In genomic region chr13:35157143-35157755, GRCh38 we compare ENCODE assay signal across 9 cellular contexts.
A peak's percentile ranks its signal among the peaks of the same experiment; 100 is the strongest.
DNase-seq lines count a peak whose midpoint lies in the region; ATAC-seq and TF ChIP-seq lines count a peak whose summit lies in the region.
"Had no signal": no experiment of that assay in that cellular context is flagged by ENCODE, and none has a peak within 500 bp of the region (broad histone marks: within the 10 kb centered on the region; RNA-seq: fewer than 3 reads in every experiment).

No MANE protein-coding gene starts in this region.

- CTCF ChIA-PET in CD4-positive, alpha-beta memory T cell (lab: Charles Lee; ENCODE audit: partially characterized antibody): no interaction called here

- no peaks in the 10 kb centered on the region for H3K27me3 Mint-ChIP-seq in CD4-positive, alpha-beta memory T cell

- H3K9me3 Mint-ChIP-seq in CD4-positive, alpha-beta memory T cell: peaks cover 0 to 2% (median 0%) of the 10 kb centered on the region in 8 donors

- in situ Hi-C loops in astrocyte of the cerebellum (cut with HindIII; ENCODE audit: low sequenced_read_pairs): no loop called here

- no peaks in the 10 kb centered on the region for H3K9me3 ChIP-seq in CD4-positive, alpha-beta memory T cell (ENCODE audit: control insufficient read depth in 1 of 2, low read length in 2 of 2)
- H3K9me3 ChIP-seq: neutrophil had no signal

- H3K4me3 Mint-ChIP-seq in CD4-positive, alpha-beta memory T cell: no peak overlapping the region

- H3K4me3 ChIP-seq in CD4-positive, alpha-beta memory T cell (ENCODE audit: low read length in 2 of 2): no peak overlapping the region
- no peak overlapping the region for H3K4me3 ChIP-seq in astrocyte of the cerebellum (ENCODE audit: low read depth, low read length)

- TF ChIP-seq CTCF in astrocyte of the cerebellum (IDR thresholded peaks at IDR 0.05; ENCODE audit: low read depth, low read length, missing control alignments): peak; percentile 55

- H3K27me3 ChIP-seq in CD4-positive, alpha-beta memory T cell (ENCODE audit: insufficient read depth, low read length): no peaks in the 10 kb centered on the region
- H3K27me3 ChIP-seq: neutrophil had no signal

- intact Hi-C loops in CD4-positive, alpha-beta memory T cell (cut with micrococcal nuclease): loop anchor here (5.0 kb wide), 1 partner anchor 1225 kb away; no protein-coding TSS in a partner anchor

- peak in 3 of 5 donors; percentile 5 to 15 (median 11) for DNase-seq in CD4-positive, alpha-beta memory T cell
- DNase-seq in NCI-H69 (lab: John Stamatoyannopoulos, UW) (peak; percentile 51), astrocyte of the cerebellum (ENCODE audit: low read depth) (peak; percentile 53), iPS-NIHi11 (ENCODE audit: low spot score) (peak; percentile 49), stromal cell of bone marrow (ENCODE audit: low read depth) (peak; percentile 33), NCI-H1048 (lab: John Stamatoyannopoulos, UW) (no peak)

- H3K36me3 Mint-ChIP-seq in CD4-positive, alpha-beta memory T cell: no peaks in the 10 kb centered on the region

- H3K4me1 ChIP-seq in CD4-positive, alpha-beta memory T cell (ENCODE audit: insufficient read depth, low read length): no peaks in the 10 kb centered on the region

- H3K4me1 Mint-ChIP-seq in CD4-positive, alpha-beta memory T cell: peaks cover 0 to under 1% (median under 1%) of the 10 kb centered on the region in 4 donors

- H3K36me3 ChIP-seq in CD4-positive, alpha-beta memory T cell (ENCODE audit: insufficient read depth, low read length): no peaks in the 10 kb centered on the region
- H3K36me3 ChIP-seq: neutrophil had no signal

- ATAC-seq in GM18520 (IDR thresholded peaks at IDR 0.05; ENCODE audit: unreplicated experiment) (peak; percentile 59), HG03135 (IDR thresholded peaks at IDR 0.05; ENCODE audit: unreplicated experiment) (peak; percentile 74)

- H3K27ac ChIP-seq in CD4-positive, alpha-beta memory T cell (ENCODE audit: low read depth, low read length): no peak overlapping the region
- H3K27ac ChIP-seq: neutrophil had no signal

- POLR2A ChIA-PET in CD4-positive, alpha-beta memory T cell (lab: Charles Lee; ENCODE audit: partially characterized antibody): no interaction called here

- no peak overlapping the region for H3K27ac Mint-ChIP-seq in CD4-positive, alpha-beta memory T cell
